ENCODE assay signal across 10 cellular contexts in the genomic region with DNA sequence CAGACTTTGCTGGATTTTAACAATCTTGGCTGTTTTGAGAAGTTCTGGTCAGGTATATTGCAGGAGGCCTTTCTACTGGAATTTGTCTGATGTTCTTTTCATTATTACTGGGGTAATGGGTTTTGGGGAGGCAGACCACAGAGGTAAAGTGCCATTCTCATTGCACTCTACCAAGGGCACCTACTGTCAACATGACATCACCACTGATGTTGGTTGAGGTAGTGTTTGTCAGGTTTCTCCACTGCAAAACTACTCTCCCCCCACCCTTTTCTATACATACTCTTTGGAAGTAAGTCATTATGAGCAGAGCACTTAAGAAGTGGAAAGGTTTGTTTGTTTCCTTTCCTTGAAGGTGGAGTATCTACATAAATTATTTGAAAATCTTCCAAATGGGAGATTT. TPM values are rescaled to one million over a fixed set of nuclear protein-coding genes. Genes with fewer than 3 reads are reported as not detected.
"Had no signal": no experiment of that assay in that cellular context is flagged by ENCODE, and none has a peak within 500 bp of the region (broad histone marks: within the 10 kb centered on the region; RNA-seq: fewer than 3 reads in every experiment).

No MANE protein-coding gene starts in this region.

- H3K4me3 ChIP-seq: GM23248, HAP-1 had no signal

- H3K36me3 Mint-ChIP-seq: IgD-negative memory B cell had no signal

- H3K27ac Mint-ChIP-seq: IgD-negative memory B cell had no signal

- H3K27ac ChIP-seq: GM23248, HL-60 had no signal

- H3K9me3 Mint-ChIP-seq: IgD-negative memory B cell had no signal

- H3K4me1 ChIP-seq: HAP-1 had no signal

- H3K27me3 Mint-ChIP-seq: IgD-negative memory B cell had no signal

- DNase-seq: GM23248, GOT3, H7, KBM-7 had no signal

- H3K9ac ChIP-seq: GM23248 had no signal

- H3K4me3 Mint-ChIP-seq: IgD-negative memory B cell had no signal

- ATAC-seq: HCT116, HepG2 had no signal

- H2AFZ ChIP-seq: GM23248 had no signal

- H3K36me3 ChIP-seq: HAP-1 had no signal

- H3K9me3 ChIP-seq: HAP-1 had no signal

RNA-seq across cellular contexts. Expression of gene QPCT, which starts 46.8 kb away (rescaled TPM):
- total RNA-seq: H4 had no signal
